ENCODE assay signal across 11 cellular contexts in genomic region chr4:102574317-102574716, GRCh38.
DNase-seq lines count a peak whose midpoint lies in the region; ATAC-seq and TF ChIP-seq lines count a peak whose summit lies in the region.
"Had no signal": no experiment of that assay in that cellular context is flagged by ENCODE, and none has a peak within 500 bp of the region (broad histone marks: within the 10 kb centered on the region; RNA-seq: fewer than 3 reads in every experiment).

No MANE protein-coding gene starts in this region.

- H3K9me3 ChIP-seq in upper lobe of right lung (no peaks in the 10 kb centered on the region), Karpas-422 (ENCODE audit: low read length) (no peaks in the 10 kb centered on the region)
- H3K9me3 ChIP-seq: tibial nerve had no signal

- H3K27me3 ChIP-seq in upper lobe of right lung (no peaks in the 10 kb centered on the region), Karpas-422 (ENCODE audit: low read length) (no peaks in the 10 kb centered on the region)
- H3K27me3 ChIP-seq: tibial nerve had no signal

- H2AFZ ChIP-seq in Karpas-422 (ENCODE audit: low read length) = no peak overlapping the region
- H2AFZ ChIP-seq: GM23338 had no signal

- intact Hi-C loops in left ventricle myocardium superior (cut with micrococcal nuclease) (no loop called here), Right ventricle myocardium superior (cut with DNase I) (no loop called here), upper lobe of right lung (cut with DNase I) (no loop called here)

- H3K4me3 ChIP-seq in upper lobe of right lung (no peak overlapping the region), Karpas-422 (ENCODE audit: low read length) (no peak overlapping the region)
- H3K4me3 ChIP-seq: GM23338, tibial nerve had no signal

- ATAC-seq in left ventricle myocardium superior (peak; percentile 64), Right ventricle myocardium superior (ENCODE audit: poor library complexity) (no peak), upper lobe of right lung (peak; percentile 74), GM18517 (IDR thresholded peaks at IDR 0.05; ENCODE audit: unreplicated experiment) (no peak)
- ATAC-seq: GM23338 had no signal

- H3K9me2 ChIP-seq in Karpas-422 (replicated peaks; ENCODE audit: insufficient read depth, low read length) = no peaks in the 10 kb centered on the region

- H4K20me1 ChIP-seq in Karpas-422 (ENCODE audit: insufficient read depth, low read depth, low read length) = no peaks in the 10 kb centered on the region

- H3K27ac ChIP-seq in upper lobe of right lung (no peak overlapping the region), Karpas-422 (ENCODE audit: low read length) (no peak overlapping the region)
- H3K27ac ChIP-seq: tibial nerve had no signal

- DNase-seq in left ventricle myocardium superior (no peak), Right ventricle myocardium superior (no peak), NOMO-1 treated with dmso at 0.1 percent for 144 hours (lab: John Stamatoyannopoulos, UW; ENCODE audit: unreplicated experiment) (peak; percentile 17), brain pericyte (ENCODE audit: low read depth, low spot score) (peak; percentile 20), upper lobe of right lung (no peak), cortex of kidney (lab: John Stamatoyannopoulos, UW) (no peak), Karpas-422 (no peak)
- DNase-seq: stimulated activated CD4-positive, alpha-beta T cell treated with anti-CD3 and anti-CD28 coated beads, Interleukin-4, amount 100 ng/mL, for 24 hours had no signal

- peaks cover 30% of the 10 kb centered on the region for H3K36me3 ChIP-seq in upper lobe of right lung
- no peaks in the 10 kb centered on the region for H3K36me3 ChIP-seq in Karpas-422 (ENCODE audit: insufficient read depth, low read length)

- H3K9ac ChIP-seq in Karpas-422 (ENCODE audit: low read length) = no peak overlapping the region

- TF ChIP-seq CTCF in upper lobe of right lung (IDR thresholded peaks at IDR 0.05) = no peak

- H3K4me1 ChIP-seq in upper lobe of right lung (peaks cover 8% of the 10 kb centered on the region), Karpas-422 (ENCODE audit: low read length) (no peaks in the 10 kb centered on the region)

- no peak overlapping the region for H3K4me2 ChIP-seq in Karpas-422 (ENCODE audit: low read depth, low read length, poor library complexity, severe bottlenecking)
- H3K4me2 ChIP-seq: GM23338 had no signal

- H3K79me2 ChIP-seq in Karpas-422 (ENCODE audit: low read length) = no peaks in the 10 kb centered on the region

Comparison
In these comparisons a context has a peak if more than half of its experiments do, and no peak if none do; other contexts are left out.
1. ATAC-seq: peak in left ventricle myocardium superior (single experiment) and upper lobe of right lung (single experiment); none in Right ventricle myocardium superior (single experiment) and GM18517 (single experiment).
2. DNase-seq: peak in NOMO-1 treated with dmso at 0.1 percent for 144 hours (single experiment) and brain pericyte (single experiment); none in left ventricle myocardium superior (single experiment), Right ventricle myocardium superior (single experiment), upper lobe of right lung (single experiment), cortex of kidney (single experiment) and Karpas-422 (single experiment).